Comparison of ENCODE assay signal across 1 cellular context in the genomic region with DNA sequence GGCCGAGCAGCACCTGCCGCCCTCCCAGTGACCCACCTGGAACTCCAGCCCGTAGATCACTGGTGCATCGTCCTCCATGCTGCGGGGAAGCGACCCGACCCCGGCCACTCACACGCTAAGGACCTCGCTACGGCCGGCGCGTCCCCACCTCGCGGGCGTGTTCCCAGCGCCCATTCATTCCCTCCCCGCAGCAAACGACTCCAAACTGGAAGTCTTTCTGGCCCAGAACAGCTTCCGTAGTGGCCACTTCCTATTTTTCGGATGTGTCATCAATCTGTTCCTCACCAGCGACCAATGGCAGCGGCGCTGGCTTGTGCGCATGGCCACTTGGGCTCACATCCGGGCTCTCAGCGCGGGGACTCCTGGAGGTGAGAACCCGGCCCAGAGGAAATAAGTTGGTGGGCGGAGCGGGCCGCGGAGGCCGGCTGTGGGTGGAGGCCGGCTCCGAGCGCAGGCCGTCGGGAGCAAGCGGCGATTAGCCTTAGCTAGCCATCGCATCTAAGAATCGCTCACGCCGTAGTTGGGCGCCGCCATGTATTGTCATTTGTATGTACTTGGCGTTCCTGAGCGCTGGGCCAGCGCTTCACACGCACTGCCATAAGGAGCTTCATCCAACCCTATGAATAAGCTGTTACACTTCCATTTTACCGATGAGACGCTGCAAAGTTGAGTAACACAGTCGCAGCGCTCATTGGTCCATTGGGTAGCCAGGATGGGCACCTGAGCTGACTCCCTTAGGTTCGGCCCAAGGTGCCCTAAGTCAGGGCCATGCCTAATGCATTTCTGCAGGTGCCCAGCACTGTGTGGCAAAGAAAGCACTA.
TF ChIP-seq lines count a peak whose summit lies in the region.

A gene (minus strand): TSS at position 207 of the 821 bp plus-strand sequence. CDS start 129 bp downstream, at position 78.

TF ChIP-seq in GM12878, 131 proteins besides CTCF, POLR2A, EP300 and RAD21 (continued from another document and continues in another):
- TF ChIP-seq, protein P1, sequence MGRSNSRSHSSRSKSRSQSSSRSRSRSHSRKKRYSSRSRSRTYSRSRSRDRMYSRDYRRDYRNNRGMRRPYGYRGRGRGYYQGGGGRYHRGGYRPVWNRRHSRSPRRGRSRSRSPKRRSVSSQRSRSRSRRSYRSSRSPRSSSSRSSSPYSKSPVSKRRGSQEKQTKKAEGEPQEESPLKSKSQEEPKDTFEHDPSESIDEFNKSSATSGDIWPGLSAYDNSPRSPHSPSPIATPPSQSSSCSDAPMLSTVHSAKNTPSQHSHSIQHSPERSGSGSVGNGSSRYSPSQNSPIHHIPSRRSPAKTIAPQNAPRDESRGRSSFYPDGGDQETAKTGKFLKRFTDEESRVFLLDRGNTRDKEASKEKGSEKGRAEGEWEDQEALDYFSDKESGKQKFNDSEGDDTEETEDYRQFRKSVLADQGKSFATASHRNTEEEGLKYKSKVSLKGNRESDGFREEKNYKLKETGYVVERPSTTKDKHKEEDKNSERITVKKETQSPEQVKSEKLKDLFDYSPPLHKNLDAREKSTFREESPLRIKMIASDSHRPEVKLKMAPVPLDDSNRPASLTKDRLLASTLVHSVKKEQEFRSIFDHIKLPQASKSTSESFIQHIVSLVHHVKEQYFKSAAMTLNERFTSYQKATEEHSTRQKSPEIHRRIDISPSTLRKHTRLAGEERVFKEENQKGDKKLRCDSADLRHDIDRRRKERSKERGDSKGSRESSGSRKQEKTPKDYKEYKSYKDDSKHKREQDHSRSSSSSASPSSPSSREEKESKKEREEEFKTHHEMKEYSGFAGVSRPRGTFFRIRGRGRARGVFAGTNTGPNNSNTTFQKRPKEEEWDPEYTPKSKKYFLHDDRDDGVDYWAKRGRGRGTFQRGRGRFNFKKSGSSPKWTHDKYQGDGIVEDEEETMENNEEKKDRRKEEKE (IDR thresholded peaks at IDR 0.05), result no peak
- TF ChIP-seq IKZF1 (conservative IDR thresholded peaks at IDR 0.05), result peak; percentile 90
- TF ChIP-seq TCF12 (IDR thresholded peaks at IDR 0.05; ENCODE audit: low read depth, low read length), result 0 out of 2 replicates have a peak, but pooled peaks have one; percentile 9
- TF ChIP-seq POU2F2 (IDR thresholded peaks at IDR 0.05; ENCODE audit: borderline replicate concordance, low read depth, low read length), result peak; percentile 39; the same call in 2 of the 3 replicates
- no peak for TF ChIP-seq MEF2A (IDR thresholded peaks at IDR 0.05; ENCODE audit: insufficient read depth, low read depth, low read length)
- no peak for TF ChIP-seq NR2C1 (IDR thresholded peaks at IDR 0.05)
- TF ChIP-seq MTA3 (IDR thresholded peaks at IDR 0.05; ENCODE audit: borderline replicate concordance, low read length), result no peak
- TF ChIP-seq, protein P2, sequence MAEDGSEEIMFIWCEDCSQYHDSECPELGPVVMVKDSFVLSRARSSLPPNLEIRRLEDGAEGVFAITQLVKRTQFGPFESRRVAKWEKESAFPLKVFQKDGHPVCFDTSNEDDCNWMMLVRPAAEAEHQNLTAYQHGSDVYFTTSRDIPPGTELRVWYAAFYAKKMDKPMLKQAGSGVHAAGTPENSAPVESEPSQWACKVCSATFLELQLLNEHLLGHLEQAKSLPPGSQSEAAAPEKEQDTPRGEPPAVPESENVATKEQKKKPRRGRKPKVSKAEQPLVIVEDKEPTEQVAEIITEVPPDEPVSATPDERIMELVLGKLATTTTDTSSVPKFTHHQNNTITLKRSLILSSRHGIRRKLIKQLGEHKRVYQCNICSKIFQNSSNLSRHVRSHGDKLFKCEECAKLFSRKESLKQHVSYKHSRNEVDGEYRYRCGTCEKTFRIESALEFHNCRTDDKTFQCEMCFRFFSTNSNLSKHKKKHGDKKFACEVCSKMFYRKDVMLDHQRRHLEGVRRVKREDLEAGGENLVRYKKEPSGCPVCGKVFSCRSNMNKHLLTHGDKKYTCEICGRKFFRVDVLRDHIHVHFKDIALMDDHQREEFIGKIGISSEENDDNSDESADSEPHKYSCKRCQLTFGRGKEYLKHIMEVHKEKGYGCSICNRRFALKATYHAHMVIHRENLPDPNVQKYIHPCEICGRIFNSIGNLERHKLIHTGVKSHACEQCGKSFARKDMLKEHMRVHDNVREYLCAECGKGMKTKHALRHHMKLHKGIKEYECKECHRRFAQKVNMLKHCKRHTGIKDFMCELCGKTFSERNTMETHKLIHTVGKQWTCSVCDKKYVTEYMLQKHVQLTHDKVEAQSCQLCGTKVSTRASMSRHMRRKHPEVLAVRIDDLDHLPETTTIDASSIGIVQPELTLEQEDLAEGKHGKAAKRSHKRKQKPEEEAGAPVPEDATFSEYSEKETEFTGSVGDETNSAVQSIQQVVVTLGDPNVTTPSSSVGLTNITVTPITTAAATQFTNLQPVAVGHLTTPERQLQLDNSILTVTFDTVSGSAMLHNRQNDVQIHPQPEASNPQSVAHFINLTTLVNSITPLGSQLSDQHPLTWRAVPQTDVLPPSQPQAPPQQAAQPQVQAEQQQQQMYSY (CRISPR knock-in tag; IDR thresholded peaks at IDR 0.05), result no peak
- TF ChIP-seq, protein P3, sequence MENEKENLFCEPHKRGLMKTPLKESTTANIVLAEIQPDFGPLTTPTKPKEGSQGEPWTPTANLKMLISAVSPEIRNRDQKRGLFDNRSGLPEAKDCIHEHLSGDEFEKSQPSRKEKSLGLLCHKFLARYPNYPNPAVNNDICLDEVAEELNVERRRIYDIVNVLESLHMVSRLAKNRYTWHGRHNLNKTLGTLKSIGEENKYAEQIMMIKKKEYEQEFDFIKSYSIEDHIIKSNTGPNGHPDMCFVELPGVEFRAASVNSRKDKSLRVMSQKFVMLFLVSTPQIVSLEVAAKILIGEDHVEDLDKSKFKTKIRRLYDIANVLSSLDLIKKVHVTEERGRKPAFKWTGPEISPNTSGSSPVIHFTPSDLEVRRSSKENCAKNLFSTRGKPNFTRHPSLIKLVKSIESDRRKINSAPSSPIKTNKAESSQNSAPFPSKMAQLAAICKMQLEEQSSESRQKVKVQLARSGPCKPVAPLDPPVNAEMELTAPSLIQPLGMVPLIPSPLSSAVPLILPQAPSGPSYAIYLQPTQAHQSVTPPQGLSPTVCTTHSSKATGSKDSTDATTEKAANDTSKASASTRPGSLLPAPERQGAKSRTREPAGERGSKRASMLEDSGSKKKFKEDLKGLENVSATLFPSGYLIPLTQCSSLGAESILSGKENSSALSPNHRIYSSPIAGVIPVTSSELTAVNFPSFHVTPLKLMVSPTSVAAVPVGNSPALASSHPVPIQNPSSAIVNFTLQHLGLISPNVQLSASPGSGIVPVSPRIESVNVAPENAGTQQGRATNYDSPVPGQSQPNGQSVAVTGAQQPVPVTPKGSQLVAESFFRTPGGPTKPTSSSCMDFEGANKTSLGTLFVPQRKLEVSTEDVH (IDR thresholded peaks at IDR 0.05; ENCODE audit: low read depth, partially characterized antibody), result no peak
- TF ChIP-seq MEF2B (IDR thresholded peaks at IDR 0.05; ENCODE audit: partially characterized antibody, poor library complexity, severe bottlenecking), result no peak
- no peak for TF ChIP-seq NFYA (IDR thresholded peaks at IDR 0.05; ENCODE audit: borderline replicate concordance, low read depth, low read length)
- TF ChIP-seq SPI1 (IDR thresholded peaks at IDR 0.05; ENCODE audit: borderline replicate concordance, insufficient read depth, low read depth, low read length), result peak; percentile 96
- 0 out of 2 replicates have a peak, but pooled peaks have one; percentile 11 for TF ChIP-seq RCOR1 (conservative IDR thresholded peaks at IDR 0.05; ENCODE audit: low read depth, low read length)
- TF ChIP-seq, protein P4, sequence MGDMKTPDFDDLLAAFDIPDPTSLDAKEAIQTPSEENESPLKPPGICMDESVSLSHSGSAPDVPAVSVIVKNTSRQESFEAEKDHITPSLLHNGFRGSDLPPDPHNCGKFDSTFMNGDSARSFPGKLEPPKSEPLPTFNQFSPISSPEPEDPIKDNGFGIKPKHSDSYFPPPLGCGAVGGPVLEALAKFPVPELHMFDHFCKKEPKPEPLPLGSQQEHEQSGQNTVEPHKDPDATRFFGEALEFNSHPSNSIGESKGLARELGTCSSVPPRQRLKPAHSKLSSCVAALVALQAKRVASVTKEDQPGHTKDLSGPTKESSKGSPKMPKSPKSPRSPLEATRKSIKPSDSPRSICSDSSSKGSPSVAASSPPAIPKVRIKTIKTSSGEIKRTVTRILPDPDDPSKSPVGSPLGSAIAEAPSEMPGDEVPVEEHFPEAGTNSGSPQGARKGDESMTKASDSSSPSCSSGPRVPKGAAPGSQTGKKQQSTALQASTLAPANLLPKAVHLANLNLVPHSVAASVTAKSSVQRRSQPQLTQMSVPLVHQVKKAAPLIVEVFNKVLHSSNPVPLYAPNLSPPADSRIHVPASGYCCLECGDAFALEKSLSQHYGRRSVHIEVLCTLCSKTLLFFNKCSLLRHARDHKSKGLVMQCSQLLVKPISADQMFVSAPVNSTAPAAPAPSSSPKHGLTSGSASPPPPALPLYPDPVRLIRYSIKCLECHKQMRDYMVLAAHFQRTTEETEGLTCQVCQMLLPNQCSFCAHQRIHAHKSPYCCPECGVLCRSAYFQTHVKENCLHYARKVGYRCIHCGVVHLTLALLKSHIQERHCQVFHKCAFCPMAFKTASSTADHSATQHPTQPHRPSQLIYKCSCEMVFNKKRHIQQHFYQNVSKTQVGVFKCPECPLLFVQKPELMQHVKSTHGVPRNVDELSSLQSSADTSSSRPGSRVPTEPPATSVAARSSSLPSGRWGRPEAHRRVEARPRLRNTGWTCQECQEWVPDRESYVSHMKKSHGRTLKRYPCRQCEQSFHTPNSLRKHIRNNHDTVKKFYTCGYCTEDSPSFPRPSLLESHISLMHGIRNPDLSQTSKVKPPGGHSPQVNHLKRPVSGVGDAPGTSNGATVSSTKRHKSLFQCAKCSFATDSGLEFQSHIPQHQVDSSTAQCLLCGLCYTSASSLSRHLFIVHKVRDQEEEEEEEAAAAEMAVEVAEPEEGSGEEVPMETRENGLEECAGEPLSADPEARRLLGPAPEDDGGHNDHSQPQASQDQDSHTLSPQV (IDR thresholded peaks at IDR 0.05), result no peak
- TF ChIP-seq ASH2L (IDR thresholded peaks at IDR 0.05; ENCODE audit: borderline replicate concordance, low read depth), result no peak
- 0 out of 2 replicates have a peak, but pooled peaks have one; percentile 28 for TF ChIP-seq HDGF (IDR thresholded peaks at IDR 0.05)
- TF ChIP-seq, protein P5, sequence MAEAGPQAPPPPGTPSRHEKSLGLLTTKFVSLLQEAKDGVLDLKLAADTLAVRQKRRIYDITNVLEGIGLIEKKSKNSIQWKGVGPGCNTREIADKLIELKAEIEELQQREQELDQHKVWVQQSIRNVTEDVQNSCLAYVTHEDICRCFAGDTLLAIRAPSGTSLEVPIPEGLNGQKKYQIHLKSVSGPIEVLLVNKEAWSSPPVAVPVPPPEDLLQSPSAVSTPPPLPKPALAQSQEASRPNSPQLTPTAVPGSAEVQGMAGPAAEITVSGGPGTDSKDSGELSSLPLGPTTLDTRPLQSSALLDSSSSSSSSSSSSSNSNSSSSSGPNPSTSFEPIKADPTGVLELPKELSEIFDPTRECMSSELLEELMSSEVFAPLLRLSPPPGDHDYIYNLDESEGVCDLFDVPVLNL (IDR thresholded peaks at IDR 0.05; ENCODE audit: low read depth, low read length), result no peak
- TF ChIP-seq, protein P6, sequence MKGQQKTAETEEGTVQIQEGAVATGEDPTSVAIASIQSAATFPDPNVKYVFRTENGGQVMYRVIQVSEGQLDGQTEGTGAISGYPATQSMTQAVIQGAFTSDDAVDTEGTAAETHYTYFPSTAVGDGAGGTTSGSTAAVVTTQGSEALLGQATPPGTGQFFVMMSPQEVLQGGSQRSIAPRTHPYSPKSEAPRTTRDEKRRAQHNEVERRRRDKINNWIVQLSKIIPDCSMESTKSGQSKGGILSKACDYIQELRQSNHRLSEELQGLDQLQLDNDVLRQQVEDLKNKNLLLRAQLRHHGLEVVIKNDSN (IDR thresholded peaks at IDR 0.05; ENCODE audit: borderline replicate concordance, extremely low read length, insufficient read depth, low read depth, low read length), result no peak
- TF ChIP-seq RB1 (IDR thresholded peaks at IDR 0.05; ENCODE audit: borderline replicate concordance), result 0 out of 2 replicates have a peak, but pooled peaks have one; percentile 45
- TF ChIP-seq TCF7 (IDR thresholded peaks at IDR 0.05; ENCODE audit: borderline replicate concordance), result no peak
- TF ChIP-seq EZH2 (IDR thresholded peaks at IDR 0.05; ENCODE audit: borderline replicate concordance, control insufficient read depth, low read depth, low read length), result no peak
- TF ChIP-seq, protein P7, sequence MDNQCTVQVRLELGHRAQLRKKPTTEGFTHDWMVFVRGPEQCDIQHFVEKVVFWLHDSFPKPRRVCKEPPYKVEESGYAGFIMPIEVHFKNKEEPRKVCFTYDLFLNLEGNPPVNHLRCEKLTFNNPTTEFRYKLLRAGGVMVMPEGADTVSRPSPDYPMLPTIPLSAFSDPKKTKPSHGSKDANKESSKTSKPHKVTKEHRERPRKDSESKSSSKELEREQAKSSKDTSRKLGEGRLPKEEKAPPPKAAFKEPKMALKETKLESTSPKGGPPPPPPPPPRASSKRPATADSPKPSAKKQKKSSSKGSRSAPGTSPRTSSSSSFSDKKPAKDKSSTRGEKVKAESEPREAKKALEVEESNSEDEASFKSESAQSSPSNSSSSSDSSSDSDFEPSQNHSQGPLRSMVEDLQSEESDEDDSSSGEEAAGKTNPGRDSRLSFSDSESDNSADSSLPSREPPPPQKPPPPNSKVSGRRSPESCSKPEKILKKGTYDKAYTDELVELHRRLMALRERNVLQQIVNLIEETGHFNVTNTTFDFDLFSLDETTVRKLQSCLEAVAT (IDR thresholded peaks at IDR 0.05), result no peak; the same call in 1 of the 2 replicates
- TF ChIP-seq HCFC1 (IDR thresholded peaks at IDR 0.05; ENCODE audit: low read length), result peak; percentile 70
- no peak for TF ChIP-seq TBL1XR1 (IDR thresholded peaks at IDR 0.05; ENCODE audit: low read depth, low read length)
- TF ChIP-seq, protein P8, sequence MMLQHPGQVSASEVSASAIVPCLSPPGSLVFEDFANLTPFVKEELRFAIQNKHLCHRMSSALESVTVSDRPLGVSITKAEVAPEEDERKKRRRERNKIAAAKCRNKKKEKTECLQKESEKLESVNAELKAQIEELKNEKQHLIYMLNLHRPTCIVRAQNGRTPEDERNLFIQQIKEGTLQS (IDR thresholded peaks at IDR 0.05; ENCODE audit: borderline replicate concordance, extremely low read depth, low read depth, low read length), result no peak
- TF ChIP-seq IKZF2 (IDR thresholded peaks at IDR 0.05), result no peak; a peak in 2 of 4 replicates
- TF ChIP-seq RELA (IDR thresholded peaks at IDR 0.05; ENCODE audit: borderline replicate concordance, partially characterized antibody), result peak; percentile 62
- TF ChIP-seq MYC (IDR thresholded peaks at IDR 0.05; ENCODE audit: insufficient read depth, insufficient read length, insufficient replicate concordance, low read length, severe bottlenecking), result no peak
- TF ChIP-seq, protein P9, sequence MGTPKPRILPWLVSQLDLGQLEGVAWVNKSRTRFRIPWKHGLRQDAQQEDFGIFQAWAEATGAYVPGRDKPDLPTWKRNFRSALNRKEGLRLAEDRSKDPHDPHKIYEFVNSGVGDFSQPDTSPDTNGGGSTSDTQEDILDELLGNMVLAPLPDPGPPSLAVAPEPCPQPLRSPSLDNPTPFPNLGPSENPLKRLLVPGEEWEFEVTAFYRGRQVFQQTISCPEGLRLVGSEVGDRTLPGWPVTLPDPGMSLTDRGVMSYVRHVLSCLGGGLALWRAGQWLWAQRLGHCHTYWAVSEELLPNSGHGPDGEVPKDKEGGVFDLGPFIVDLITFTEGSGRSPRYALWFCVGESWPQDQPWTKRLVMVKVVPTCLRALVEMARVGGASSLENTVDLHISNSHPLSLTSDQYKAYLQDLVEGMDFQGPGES (IDR thresholded peaks at IDR 0.05), result no peak
- no peak for TF ChIP-seq KAT2A (conservative IDR thresholded peaks at IDR 0.05; ENCODE audit: control insufficient read depth, low read depth, low read length)
- TF ChIP-seq, protein P10, sequence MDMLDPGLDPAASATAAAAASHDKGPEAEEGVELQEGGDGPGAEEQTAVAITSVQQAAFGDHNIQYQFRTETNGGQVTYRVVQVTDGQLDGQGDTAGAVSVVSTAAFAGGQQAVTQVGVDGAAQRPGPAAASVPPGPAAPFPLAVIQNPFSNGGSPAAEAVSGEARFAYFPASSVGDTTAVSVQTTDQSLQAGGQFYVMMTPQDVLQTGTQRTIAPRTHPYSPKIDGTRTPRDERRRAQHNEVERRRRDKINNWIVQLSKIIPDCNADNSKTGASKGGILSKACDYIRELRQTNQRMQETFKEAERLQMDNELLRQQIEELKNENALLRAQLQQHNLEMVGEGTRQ (IDR thresholded peaks at IDR 0.05; ENCODE audit: borderline replicate concordance, low read depth, low read length), result no peak
